ENCODE assay signal across 9 cellular contexts in the genomic region with DNA sequence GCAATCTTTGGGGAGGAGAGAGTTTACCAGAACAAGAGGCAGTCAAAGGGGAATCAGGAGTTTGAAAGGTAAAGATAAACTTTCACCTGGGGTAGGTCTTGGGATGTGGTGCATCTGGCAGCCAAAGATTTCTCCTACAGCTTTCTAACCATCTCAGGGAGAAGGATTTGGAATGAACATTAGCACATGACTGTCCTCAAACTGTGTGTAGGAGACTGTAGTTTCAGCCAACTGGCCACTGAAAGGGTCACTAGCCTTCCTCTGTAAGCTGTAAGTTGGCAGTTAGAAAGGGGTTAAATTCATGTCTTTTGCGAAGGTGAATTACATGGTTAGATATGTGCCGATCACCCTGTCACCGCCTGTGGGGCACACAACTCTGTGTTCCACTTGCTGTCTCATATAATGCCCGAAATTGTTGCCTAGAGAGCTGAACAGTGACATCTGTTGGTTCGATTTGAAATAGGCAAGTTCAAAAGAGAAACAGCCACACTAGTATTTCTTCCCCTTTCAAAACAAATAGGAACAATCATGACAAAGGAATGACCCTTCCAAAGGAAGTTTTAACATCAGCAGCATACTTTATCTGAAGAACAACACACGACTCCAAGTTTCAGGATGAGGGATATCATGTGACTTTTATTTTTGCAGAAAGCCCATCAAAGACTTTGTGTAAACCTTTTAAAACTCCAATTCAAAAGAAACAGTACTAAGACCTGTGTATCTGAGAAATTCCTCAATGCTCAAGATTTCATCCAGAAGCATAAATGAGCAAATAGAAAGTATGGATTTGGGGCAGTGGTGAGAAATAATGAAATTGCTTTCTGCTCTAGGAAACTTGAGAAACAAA. TPM values are rescaled to one million over a fixed set of nuclear protein-coding genes. Genes with fewer than 3 reads are reported as not detected.
A peak's percentile ranks its signal among the peaks of the same experiment; 100 is the strongest.
DNase-seq lines count a peak whose midpoint lies in the region; ATAC-seq and TF ChIP-seq lines count a peak whose summit lies in the region.
"Had no signal": no experiment of that assay in that cellular context is flagged by ENCODE, and none has a peak within 500 bp of the region (broad histone marks: within the 10 kb centered on the region; RNA-seq: fewer than 3 reads in every experiment).

No MANE protein-coding gene starts in this region.

- DNase-seq in AML-193 (lab: John Stamatoyannopoulos, UW): peak; percentile 68 to 70
- DNase-seq in NCI-H146 (lab: John Stamatoyannopoulos, UW): peak; percentile 69
- peak; percentile 44 for DNase-seq in T1000 (lab: John Stamatoyannopoulos, UW)
- peak; percentile 43 for DNase-seq in colonic mucosa
- peak; percentile 12 for DNase-seq in stimulated activated naive CD8-positive, alpha-beta T cell treated with anti-CD3 and anti-CD28 coated beads, Interleukin-15, Interleukin-2, amounts not matched to agents 100 U/mL and 50 U/mL, for 24 hours

- 1% methylated on average over 6 of the region's 6 CpGs for WGBS in liver

- intact Hi-C loops in colonic mucosa (cut with DNase I): loop anchor here (2.0 kb wide), 2 partner anchors 150 to 368 kb away; no protein-coding TSS in a partner anchor

- H3K4me3 ChIP-seq in colonic mucosa: no peak overlapping the region
- peak overlapping the region in 1 of 3 donors; percentile 24 for H3K4me3 ChIP-seq in liver (ENCODE audit: low read depth in 1 of 3, low read length in 3 of 3)

- H3K4me1 ChIP-seq in colonic mucosa (no peaks in the 10 kb centered on the region), liver (ENCODE audit: control insufficient read depth in 4 of 4, insufficient read depth in 4 of 4, low read length in 3 of 4) (peaks cover 0 to 3% (median 0%) of the 10 kb centered on the region in 4 donors)

- H3K36me3 ChIP-seq in colonic mucosa (no peaks in the 10 kb centered on the region), liver (ENCODE audit: control insufficient read depth in 4 of 4, insufficient read depth in 3 of 4, low read depth in 1 of 4, low read length in 3 of 4) (no peaks in the 10 kb centered on the region)

- peak; percentile 48 for TF ChIP-seq CTCF in colonic mucosa (IDR thresholded peaks at IDR 0.05)
- TF ChIP-seq CTCF in liver (IDR thresholded peaks at IDR 0.05; ENCODE audit: low read depth, low read length, missing input control): peak; percentile 71

- ATAC-seq in GM18517 (IDR thresholded peaks at IDR 0.05; ENCODE audit: unreplicated experiment) (peak; percentile 91), HG02943 (IDR thresholded peaks at IDR 0.05; ENCODE audit: low read depth, unreplicated experiment) (peak; percentile 80)
- ATAC-seq in stimulated activated naive CD8-positive, alpha-beta T cell treated with anti-CD3 and anti-CD28 coated beads, Interleukin-15, Interleukin-2, amounts not matched to agents 100 U/mL and 50 U/mL, for 24 hours: peak; percentile 82

- TF ChIP-seq RAD21 in liver (IDR thresholded peaks at IDR 0.05): peak; percentile 87 to 88

- no peaks in the 10 kb centered on the region for H3K9me3 ChIP-seq in colonic mucosa
- no peaks in the 10 kb centered on the region for H3K9me3 ChIP-seq in liver (ENCODE audit: control insufficient read depth in 4 of 4, low read length in 3 of 4)

- H3K9ac ChIP-seq in colonic mucosa (ENCODE audit: low read depth in 2 of 2, low read length in 2 of 2) (peak overlapping the region in 1 of 2 donors; percentile 53), liver (ENCODE audit: low read depth in 1 of 2, low read length in 2 of 2) (no peak overlapping the region)

- H3K27me3 ChIP-seq in colonic mucosa (no peaks in the 10 kb centered on the region), liver (ENCODE audit: control insufficient read depth in 4 of 4, insufficient read depth in 4 of 4, low read length in 3 of 4) (peaks cover 0 to 3% (median 0%) of the 10 kb centered on the region in 4 donors)

- no peak overlapping the region for H3K27ac ChIP-seq in colonic mucosa
- no peak overlapping the region for H3K27ac ChIP-seq in liver (ENCODE audit: low read depth in 1 of 2, low read length in 2 of 2)

TF ChIP-seq in liver, 16 proteins besides CTCF, POLR2A, EP300 and RAD21:
- TF ChIP-seq FOXA2 (IDR thresholded peaks at IDR 0.05): no peak
- no peak for TF ChIP-seq HNF4G (IDR thresholded peaks at IDR 0.05)
- TF ChIP-seq, protein P1, sequence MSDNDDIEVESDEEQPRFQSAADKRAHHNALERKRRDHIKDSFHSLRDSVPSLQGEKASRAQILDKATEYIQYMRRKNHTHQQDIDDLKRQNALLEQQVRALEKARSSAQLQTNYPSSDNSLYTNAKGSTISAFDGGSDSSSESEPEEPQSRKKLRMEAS (IDR thresholded peaks at IDR 0.05): no peak
- no peak for TF ChIP-seq NR2F2 (IDR thresholded peaks at IDR 0.05)
- TF ChIP-seq SP1 (IDR thresholded peaks at IDR 0.05): no peak
- no peak for TF ChIP-seq REST (IDR thresholded peaks at IDR 0.05)
- TF ChIP-seq FOXA1 (IDR thresholded peaks at IDR 0.05): no peak
- no peak for TF ChIP-seq TAF1 (conservative IDR thresholded peaks at IDR 0.05)
- TF ChIP-seq, protein P2, sequence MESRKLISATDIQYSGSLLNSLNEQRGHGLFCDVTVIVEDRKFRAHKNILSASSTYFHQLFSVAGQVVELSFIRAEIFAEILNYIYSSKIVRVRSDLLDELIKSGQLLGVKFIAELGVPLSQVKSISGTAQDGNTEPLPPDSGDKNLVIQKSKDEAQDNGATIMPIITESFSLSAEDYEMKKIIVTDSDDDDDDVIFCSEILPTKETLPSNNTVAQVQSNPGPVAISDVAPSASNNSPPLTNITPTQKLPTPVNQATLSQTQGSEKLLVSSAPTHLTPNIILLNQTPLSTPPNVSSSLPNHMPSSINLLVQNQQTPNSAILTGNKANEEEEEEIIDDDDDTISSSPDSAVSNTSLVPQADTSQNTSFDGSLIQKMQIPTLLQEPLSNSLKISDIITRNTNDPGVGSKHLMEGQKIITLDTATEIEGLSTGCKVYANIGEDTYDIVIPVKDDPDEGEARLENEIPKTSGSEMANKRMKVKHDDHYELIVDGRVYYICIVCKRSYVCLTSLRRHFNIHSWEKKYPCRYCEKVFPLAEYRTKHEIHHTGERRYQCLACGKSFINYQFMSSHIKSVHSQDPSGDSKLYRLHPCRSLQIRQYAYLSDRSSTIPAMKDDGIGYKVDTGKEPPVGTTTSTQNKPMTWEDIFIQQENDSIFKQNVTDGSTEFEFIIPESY (IDR thresholded peaks at IDR 0.05): no peak
- TF ChIP-seq GABPA (IDR thresholded peaks at IDR 0.05 in 1 of 2, conservative IDR thresholded peaks at IDR 0.05 in 1 of 2): no peak
- TF ChIP-seq EGR1 (IDR thresholded peaks at IDR 0.05; ENCODE audit: low read depth in 2 of 2): no peak
- TF ChIP-seq JUND (IDR thresholded peaks at IDR 0.05): no peak
- TF ChIP-seq RXRA (IDR thresholded peaks at IDR 0.05): no peak
- TF ChIP-seq, protein P3, sequence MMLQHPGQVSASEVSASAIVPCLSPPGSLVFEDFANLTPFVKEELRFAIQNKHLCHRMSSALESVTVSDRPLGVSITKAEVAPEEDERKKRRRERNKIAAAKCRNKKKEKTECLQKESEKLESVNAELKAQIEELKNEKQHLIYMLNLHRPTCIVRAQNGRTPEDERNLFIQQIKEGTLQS (IDR thresholded peaks at IDR 0.05): no peak
- TF ChIP-seq HNF4A (conservative IDR thresholded peaks at IDR 0.05): no peak
- no peak for TF ChIP-seq YY1 (IDR thresholded peaks at IDR 0.05)

RNA-seq across cellular contexts. Expression of gene OPN5, which starts 1.1 kb away (rescaled TPM):
- not detected for total RNA-seq in colonic mucosa
- total RNA-seq in liver: not detected
- polyA plus RNA-seq in liver: not detected
- polyA plus RNA-seq: IgD-negative memory B cell had no signal

Comparison
In these comparisons a context has a peak if more than half of its experiments do, and no peak if none do; other contexts are left out.
1. DNase-seq: peak in every context shown above with its lines; median percentile 69 in AML-193; 69 in NCI-H146; 44 in T1000; 43 in colonic mucosa; 12 in stimulated activated naive CD8-positive, alpha-beta T cell treated with anti-CD3 and anti-CD28 coated beads, Interleukin-15, Interleukin-2, amounts not matched to agents 100 U/mL and 50 U/mL, for 24 hours.